In genomic region chr1:184649500-184649899, GRCh38 we compare ENCODE assay signal across 11 cellular contexts.
A peak's percentile ranks its signal among the peaks of the same experiment; 100 is the strongest.
DNase-seq lines count a peak whose midpoint lies in the region; ATAC-seq and TF ChIP-seq lines count a peak whose summit lies in the region.
"Had no signal": no experiment of that assay in that cellular context is flagged by ENCODE, and none has a peak within 500 bp of the region (broad histone marks: within the 10 kb centered on the region; RNA-seq: fewer than 3 reads in every experiment).

No MANE protein-coding gene starts in this region.

- H3K9ac ChIP-seq in fibroblast of lung (ENCODE audit: insufficient read depth, low read length): no peak overlapping the region

- no peak overlapping the region for H3K27ac Mint-ChIP-seq in activated naive CD4-positive, alpha-beta T cell treated with anti-CD3 and anti-CD28 coated beads for 36 hours
- H3K27ac Mint-ChIP-seq in stimulated activated memory B cell treated with anti-CD40 and anti-IgM and Interleukin-4, amounts not matched to agents 10 μg/mL and 1 μg/mL and 100 μg/mL, for 72 hours: no peak overlapping the region
- no peak overlapping the region for H3K27ac Mint-ChIP-seq in activated CD4-positive, alpha-beta memory T cell treated with anti-CD3 and anti-CD28 coated beads for 36 hours

- no peaks in the 10 kb centered on the region for H3K9me3 ChIP-seq in fibroblast of lung (ENCODE audit: control insufficient read depth, insufficient read depth, low read depth, low read length)
- H3K9me3 ChIP-seq: Peyer's patch had no signal

- peaks cover 17% of the 10 kb centered on the region for H3K27me3 Mint-ChIP-seq in activated naive CD4-positive, alpha-beta T cell treated with anti-CD3 and anti-CD28 coated beads for 36 hours (ENCODE audit: low read depth)
- H3K27me3 Mint-ChIP-seq in stimulated activated memory B cell treated with anti-CD40 and anti-IgM and Interleukin-4, amounts not matched to agents 10 μg/mL and 1 μg/mL and 100 μg/mL, for 72 hours: peaks cover 42% of the 10 kb centered on the region
- peaks cover 16% of the 10 kb centered on the region for H3K27me3 Mint-ChIP-seq in activated CD4-positive, alpha-beta memory T cell treated with anti-CD3 and anti-CD28 coated beads for 36 hours

- TF ChIP-seq CTCF in fibroblast of lung (conservative IDR thresholded peaks at IDR 0.05 in 1 of 2, IDR thresholded peaks at IDR 0.05 in 1 of 2; ENCODE audit: low read depth in 1 of 2, low read length in 2 of 2): no peak

- H3K36me3 Mint-ChIP-seq in activated naive CD4-positive, alpha-beta T cell treated with anti-CD3 and anti-CD28 coated beads for 36 hours (ENCODE audit: low read depth): no peaks in the 10 kb centered on the region
- H3K36me3 Mint-ChIP-seq in stimulated activated memory B cell treated with anti-CD40 and anti-IgM and Interleukin-4, amounts not matched to agents 10 μg/mL and 1 μg/mL and 100 μg/mL, for 72 hours: no peaks in the 10 kb centered on the region
- H3K36me3 Mint-ChIP-seq in activated CD4-positive, alpha-beta memory T cell treated with anti-CD3 and anti-CD28 coated beads for 36 hours: no peaks in the 10 kb centered on the region

- H3K79me2 ChIP-seq in fibroblast of lung (ENCODE audit: control insufficient read depth, insufficient read depth, low read length): no peaks in the 10 kb centered on the region

- POLR2A ChIA-PET in activated CD4-positive, alpha-beta memory T cell treated with anti-CD3 and anti-CD28 coated beads for 36 hours (lab: Charles Lee): no interaction called here

- no peak overlapping the region for H3K4me3 Mint-ChIP-seq in activated naive CD4-positive, alpha-beta T cell treated with anti-CD3 and anti-CD28 coated beads for 36 hours
- H3K4me3 Mint-ChIP-seq in stimulated activated memory B cell treated with anti-CD40 and anti-IgM and Interleukin-4, amounts not matched to agents 10 μg/mL and 1 μg/mL and 100 μg/mL, for 72 hours: no peak overlapping the region
- H3K4me3 Mint-ChIP-seq in activated CD4-positive, alpha-beta memory T cell treated with anti-CD3 and anti-CD28 coated beads for 36 hours: no peak overlapping the region
- H3K4me3 Mint-ChIP-seq: neural crest cell had no signal

- H3K4me3 ChIP-seq in fibroblast of lung (replicated peaks in 1 of 4; ENCODE audit: control extremely low read depth in 1 of 4, insufficient read depth in 1 of 4, low read depth in 3 of 4, low read length in 4 of 4): no peak overlapping the region
- H3K4me3 ChIP-seq: Peyer's patch had no signal

- intact Hi-C loops in activated naive CD4-positive, alpha-beta T cell treated with anti-CD3 and anti-CD28 coated beads for 36 hours (cut with micrococcal nuclease): no loop called here
- intact Hi-C loops in activated CD4-positive, alpha-beta memory T cell treated with anti-CD3 and anti-CD28 coated beads for 36 hours (cut with micrococcal nuclease): no loop called here

- H3K36me3 ChIP-seq in fibroblast of lung (ENCODE audit: control insufficient read depth, insufficient read depth, low read length): no peaks in the 10 kb centered on the region
- H3K36me3 ChIP-seq: Peyer's patch had no signal

- no peak overlapping the region for H3K27ac ChIP-seq in fibroblast of lung (ENCODE audit: insufficient read depth, low read length)

- CTCF ChIA-PET in activated naive CD4-positive, alpha-beta T cell treated with anti-CD3 and anti-CD28 coated beads for 36 hours (lab: Charles Lee): no interaction called here
- CTCF ChIA-PET in activated CD4-positive, alpha-beta memory T cell treated with anti-CD3 and anti-CD28 coated beads for 36 hours (lab: Charles Lee): no interaction called here

- peaks cover 9% of the 10 kb centered on the region for H3K4me1 ChIP-seq in fibroblast of lung (ENCODE audit: control insufficient read depth, extremely low read depth, insufficient read depth, low read length)
- H3K4me1 ChIP-seq: Peyer's patch had no signal

- no peaks in the 10 kb centered on the region for H4K20me1 ChIP-seq in fibroblast of lung (ENCODE audit: control insufficient read depth, extremely low read depth, insufficient read depth, low read length)

- H3K4me2 ChIP-seq in fibroblast of lung (ENCODE audit: extremely low read depth, insufficient read depth, low read length): peak overlapping the region; percentile 41

- peak; percentile 94 for ATAC-seq in GM19395 (IDR thresholded peaks at IDR 0.05; ENCODE audit: unreplicated experiment)
- peak; percentile 85 for ATAC-seq in HG03280 (IDR thresholded peaks at IDR 0.05; ENCODE audit: unreplicated experiment)
- no peak for ATAC-seq in stimulated activated memory B cell treated with anti-CD40 and anti-IgM and Interleukin-4, amounts not matched to agents 10 μg/mL and 1 μg/mL and 100 μg/mL, for 72 hours

- no peak overlapping the region for H2AFZ ChIP-seq in fibroblast of lung (ENCODE audit: low read length)

- peaks cover 7% of the 10 kb centered on the region for H3K9me3 Mint-ChIP-seq in activated naive CD4-positive, alpha-beta T cell treated with anti-CD3 and anti-CD28 coated beads for 36 hours
- H3K9me3 Mint-ChIP-seq in stimulated activated memory B cell treated with anti-CD40 and anti-IgM and Interleukin-4, amounts not matched to agents 10 μg/mL and 1 μg/mL and 100 μg/mL, for 72 hours: peaks cover 7% of the 10 kb centered on the region
- H3K9me3 Mint-ChIP-seq in activated CD4-positive, alpha-beta memory T cell treated with anti-CD3 and anti-CD28 coated beads for 36 hours: peaks cover 5% of the 10 kb centered on the region

- no peaks in the 10 kb centered on the region for H3K27me3 ChIP-seq in fibroblast of lung (ENCODE audit: control insufficient read depth, insufficient read depth, low read length)
- H3K27me3 ChIP-seq: Peyer's patch had no signal

- no peaks in the 10 kb centered on the region for H3K4me1 Mint-ChIP-seq in activated naive CD4-positive, alpha-beta T cell treated with anti-CD3 and anti-CD28 coated beads for 36 hours (ENCODE audit: low read depth)
- no peaks in the 10 kb centered on the region for H3K4me1 Mint-ChIP-seq in stimulated activated memory B cell treated with anti-CD40 and anti-IgM and Interleukin-4, amounts not matched to agents 10 μg/mL and 1 μg/mL and 100 μg/mL, for 72 hours
- no peaks in the 10 kb centered on the region for H3K4me1 Mint-ChIP-seq in activated CD4-positive, alpha-beta memory T cell treated with anti-CD3 and anti-CD28 coated beads for 36 hours (ENCODE audit: low read depth)

- peak; percentile 76 for DNase-seq in AG20443 (ENCODE audit: low spot score)
- DNase-seq in fibroblast of lung (ENCODE audit: low read depth in 2 of 2): peak; percentile 27 to 45
- no peak for DNase-seq in activated naive CD4-positive, alpha-beta T cell treated with anti-CD3 and anti-CD28 coated beads for 36 hours
- no peak for DNase-seq in NCI-H187 (lab: John Stamatoyannopoulos, UW)
- no peak for DNase-seq in activated CD4-positive, alpha-beta memory T cell treated with anti-CD3 and anti-CD28 coated beads for 36 hours
- DNase-seq: erythroblast, Peyer's patch had no signal

Comparison
In these comparisons a context has a peak if more than half of its experiments do, and no peak if none do; other contexts are left out.
1. DNase-seq: peak in AG20443 (single experiment) and fibroblast of lung (2 of 2); none in activated naive CD4-positive, alpha-beta T cell treated with anti-CD3 and anti-CD28 coated beads for 36 hours (single experiment), NCI-H187 (0 of 2) and activated CD4-positive, alpha-beta memory T cell treated with anti-CD3 and anti-CD28 coated beads for 36 hours (single experiment).